13 cellular contexts compared by ENCODE assay signal in genomic region chr17:29256735-29257466, GRCh38. TPM values are rescaled to one million over a fixed set of nuclear protein-coding genes. Genes with fewer than 3 reads are reported as not detected.
DNase-seq lines count a peak whose midpoint lies in the region; ATAC-seq, FAIRE-seq and TF ChIP-seq lines count a peak whose summit lies in the region.
"Had no signal": no experiment of that assay in that cellular context is flagged by ENCODE, and none has a peak within 500 bp of the region (broad histone marks: within the 10 kb centered on the region; RNA-seq: fewer than 3 reads in every experiment).

No MANE protein-coding gene starts in this region.

- peaks cover 23% of the 10 kb centered on the region for H3K36me3 Mint-ChIP-seq in HFFc6 (ENCODE audit: low read depth)

- DNase-seq in A549 (ENCODE audit: low read depth in 1 of 2, low spot score in 1 of 2) (no peak), HFFc6 (peak; percentile 68), choroid plexus epithelial cell (ENCODE audit: low read depth) (peak; percentile 22), SK-N-DZ (ENCODE audit: low spot score) (no peak), MG63 (no peak), WERI-Rb-1 (no peak)
- DNase-seq in activated CD8-positive, alpha-beta memory T cell treated with anti-CD3 and anti-CD28 coated beads, Interleukin-2, amount 50 U/mL, for 48 hours: no peak
- DNase-seq: effector CD4-positive, alpha-beta T cell; NCI-H774; ovary; upper lobe of right lung had no signal

- WGBS in A549 (ENCODE audit: missing lambda C conversion rate): 42% methylated on average over 8 of the region's 8 CpGs

- peaks cover 7% of the 10 kb centered on the region; the same call in 1 of the 2 replicates for H3K27me3 Mint-ChIP-seq in HFFc6 (ENCODE audit: insufficient read depth)

- FAIRE-seq in A549 (lab: Jason Lieb, UNC): peak; percentile 76

- ATAC-seq in A549: no peak

- TF ChIP-seq RAD21 in A549 (conservative IDR thresholded peaks at IDR 0.05 in 1 of 2, IDR thresholded peaks at IDR 0.05 in 1 of 2): no peak

- POLR2A ChIA-PET in A549 (lab: Yijun Ruan, JAX): interaction anchor here (0.6 to 3.0 kb wide), 6 partner anchors 16 to 77 kb away, joined by 3 to 12 read pairs (median 5); partner anchors contain the start of genes MYO18A and NUFIP2

- H3K4me1 ChIP-seq in A549 (peaks cover 49% of the 10 kb centered on the region), muscle layer of duodenum (ENCODE audit: control insufficient read depth in 1 of 2, insufficient read depth in 2 of 2, low read length in 2 of 2) (peaks cover 15% of the 10 kb centered on the region in 2 donors)

- TF ChIP-seq CTCF in A549 (IDR thresholded peaks at IDR 0.05) (no peak), HFFc6 (IDR thresholded peaks at IDR 0.05) (no peak), choroid plexus epithelial cell (conservative IDR thresholded peaks at IDR 0.05; ENCODE audit: low read depth, low read length) (no peak), WERI-Rb-1 (IDR thresholded peaks at IDR 0.05; ENCODE audit: low read depth, low read length) (no peak)

- H3K36me3 ChIP-seq in muscle layer of duodenum (ENCODE audit: control insufficient read depth in 1 of 2, insufficient read depth in 2 of 2, low read length in 2 of 2) (peaks cover 11 to 14% of the 10 kb centered on the region in 2 donors), MG63 (peaks cover 72% of the 10 kb centered on the region), WERI-Rb-1 (peaks cover 17% of the 10 kb centered on the region)
- H3K36me3 ChIP-seq: ovary had no signal

- H3K27ac ChIP-seq in A549 (peak overlapping the region in 1 of 2 experiments; percentile 44; a peak in 1 of 6 replicates), muscle layer of duodenum (ENCODE audit: low read length) (peak overlapping the region; percentile 66), WERI-Rb-1 (no peak overlapping the region)
- H3K27ac ChIP-seq: HL-60, ovary, upper lobe of right lung had no signal

- no peak overlapping the region for H3K4me3 ChIP-seq in A549
- H3K4me3 ChIP-seq in choroid plexus epithelial cell (ENCODE audit: low read depth, low read length): no peak overlapping the region
- no peak overlapping the region for H3K4me3 ChIP-seq in muscle layer of duodenum (ENCODE audit: low read depth in 1 of 2, low read length in 2 of 2)
- H3K4me3 ChIP-seq in MG63: no peak overlapping the region
- no peak overlapping the region for H3K4me3 ChIP-seq in WERI-Rb-1 (ENCODE audit: low read depth, low read length)
- H3K4me3 ChIP-seq: ovary, upper lobe of right lung had no signal

- peaks cover 94% of the 10 kb centered on the region for H3K4me1 Mint-ChIP-seq in HFFc6 (ENCODE audit: low read depth)

- H3K4me2 ChIP-seq in A549: peak overlapping the region; percentile 44

- H3K27me3 ChIP-seq in muscle layer of duodenum (ENCODE audit: low read depth, low read length) (no peaks in the 10 kb centered on the region), MG63 (no peaks in the 10 kb centered on the region), WERI-Rb-1 (ENCODE audit: insufficient read depth, low read depth, severe bottlenecking) (no peaks in the 10 kb centered on the region)
- H3K27me3 ChIP-seq: ovary, upper lobe of right lung had no signal

- TF ChIP-seq POLR2A in A549 (IDR thresholded peaks at IDR 0.05; ENCODE audit: low read length): no peak

- H3K9me3 Mint-ChIP-seq in HFFc6: no peaks in the 10 kb centered on the region

- CTCF ChIA-PET in A549 (lab: Yijun Ruan, JAX): interaction anchor here (0.8 to 10.4 kb wide), 16 partner anchors 7 to 141 kb away, joined by 3 to 99 read pairs (median 8); partner anchors contain the start of genes CRYBA1 and MYO18A

- H3K9me3 ChIP-seq in A549 (no peaks in the 10 kb centered on the region), muscle layer of duodenum (ENCODE audit: control insufficient read depth in 1 of 2, low read length in 2 of 2) (no peaks in the 10 kb centered on the region), MG63 (no peaks in the 10 kb centered on the region; the same call in 1 of the 2 replicates), WERI-Rb-1 (ENCODE audit: severe bottlenecking) (no peaks in the 10 kb centered on the region)
- H3K9me3 ChIP-seq: ovary, upper lobe of right lung had no signal

- H3K27ac Mint-ChIP-seq in HFFc6: peak overlapping the region; percentile 79

- H3K4me3 Mint-ChIP-seq in HFFc6: peak overlapping the region; percentile 82

- no peak for TF ChIP-seq EP300 in A549 (IDR thresholded peaks at IDR 0.05)

TF ChIP-seq in A549, 52 proteins besides CTCF, POLR2A, EP300 and RAD21:
- TF ChIP-seq CEBPB (IDR thresholded peaks at IDR 0.05) (no peak), POLR2AphosphoS2 (conservative IDR thresholded peaks at IDR 0.05; ENCODE audit: low read length) (no peak), HDAC2 (IDR thresholded peaks at IDR 0.05) (no peak), RNF2 (IDR thresholded peaks at IDR 0.05; ENCODE audit: borderline replicate concordance, low read depth) (no peak), CHD4 (IDR thresholded peaks at IDR 0.05; ENCODE audit: borderline replicate concordance) (no peak), ESRRA (IDR thresholded peaks at IDR 0.05; ENCODE audit: borderline replicate concordance, low read length) (no peak), CHD2 (IDR thresholded peaks at IDR 0.05; ENCODE audit: low read length, partially characterized antibody) (no peak), JUNB (IDR thresholded peaks at IDR 0.05) (no peak), SMC3 (IDR thresholded peaks at IDR 0.05) (no peak), MAX (IDR thresholded peaks at IDR 0.05) (no peak), ZSCAN20 (CRISPR knock-in tag; IDR thresholded peaks at IDR 0.05) (no peak), ATOH8 (CRISPR knock-in tag; IDR thresholded peaks at IDR 0.05; ENCODE audit: low read depth) (no peak), EHF (CRISPR knock-in tag; IDR thresholded peaks at IDR 0.05) (no peak)
- TF ChIP-seq, protein P1, sequence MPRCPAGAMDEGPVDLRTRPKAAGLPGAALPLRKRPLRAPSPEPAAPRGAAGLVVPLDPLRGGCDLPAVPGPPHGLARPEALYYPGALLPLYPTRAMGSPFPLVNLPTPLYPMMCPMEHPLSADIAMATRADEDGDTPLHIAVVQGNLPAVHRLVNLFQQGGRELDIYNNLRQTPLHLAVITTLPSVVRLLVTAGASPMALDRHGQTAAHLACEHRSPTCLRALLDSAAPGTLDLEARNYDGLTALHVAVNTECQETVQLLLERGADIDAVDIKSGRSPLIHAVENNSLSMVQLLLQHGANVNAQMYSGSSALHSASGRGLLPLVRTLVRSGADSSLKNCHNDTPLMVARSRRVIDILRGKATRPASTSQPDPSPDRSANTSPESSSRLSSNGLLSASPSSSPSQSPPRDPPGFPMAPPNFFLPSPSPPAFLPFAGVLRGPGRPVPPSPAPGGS (IDR thresholded peaks at IDR 0.05): no peak

RNA-seq across cellular contexts. Expression of gene CRYBA1, which starts 10.2 kb away (rescaled TPM):
- polyA plus RNA-seq in A549 (2011; rRNA removed): 0.10 TPM in 1 of 2 replicates, not detected in the other
- polyA plus RNA-seq in A549 (2012; cell fraction: cytosol; rRNA removed): not detected in 2 replicates
- polyA plus RNA-seq in A549 (2012; cell fraction: nucleus; rRNA removed): not detected in 2 replicates
- 0.12 TPM in 1 of 3 replicates, not detected in the others for polyA plus RNA-seq in A549 (2017; fragmentation: RNase III; extraction: RNeasy Plus Mini Kit Qiagen cat#74134 plus additional on column Dnase treatment)
- not detected in 2 replicates for polyA minus RNA-seq in A549 (2011; rRNA and poly(A)+ RNA removed)
- under 1 TPM in 1 of 6 experiments, not detected in 5; 0.46 TPM for total RNA-seq in HFFc6 (2021; fragmentation: NEBNext Ultra II Directional; extraction: Animal tissue kit (Norgen Biotek cat#: 25700))
- not detected in 2 replicates for polyA plus RNA-seq in SK-N-DZ (2014; cell fraction: cytosol; rRNA removed)
- polyA plus RNA-seq in SK-N-DZ (2014; cell fraction: nucleus; rRNA removed): not detected in 2 replicates
- total RNA-seq in MG63 (2014; rRNA removed; shearing (Covaris generic); ENCODE audit: low replicate concordance): 0.69 TPM in 1 of 2 replicates, not detected in the other
- total RNA-seq: ovary, upper lobe of right lung had no signal
- polyA plus RNA-seq: ovary had no signal

RNA-seq across cellular contexts. Expression of gene NUFIP2, which starts 37.0 kb away (rescaled TPM):
- polyA plus RNA-seq in A549 (2011; rRNA removed) (29.4 and 34.7 TPM in 2 replicates), A549 (2017; fragmentation: RNase III; extraction: RNeasy Plus Mini Kit Qiagen cat#74134 plus additional on column Dnase treatment) (33.0 to 33.5 TPM (median 33.1 TPM) in 3 replicates)
- 16.7 and 27.9 TPM in 2 replicates for polyA plus RNA-seq in A549 (2012; cell fraction: cytosol; rRNA removed)
- polyA plus RNA-seq in A549 (2012; cell fraction: nucleus; rRNA removed): 17.7 and 57.6 TPM in 2 replicates
- 43.2 and 49.0 TPM in 2 replicates for polyA minus RNA-seq in A549 (2011; rRNA and poly(A)+ RNA removed)
- total RNA-seq in HFFc6 (2021; fragmentation: NEBNext Ultra II Directional; extraction: Animal tissue kit (Norgen Biotek cat#: 25700)): 10 to 100 TPM; 43.8 to 51.8 (median 49.9) TPM
- 26.5 and 31.7 TPM in 2 replicates for polyA plus RNA-seq in SK-N-DZ (2014; cell fraction: cytosol; rRNA removed)
- 21.9 and 25.7 TPM in 2 replicates for polyA plus RNA-seq in SK-N-DZ (2014; cell fraction: nucleus; rRNA removed)
- 21.9 and 34.4 TPM in 2 replicates for total RNA-seq in MG63 (2014; rRNA removed; shearing (Covaris generic); ENCODE audit: low replicate concordance)

Comparison
In these comparisons a context has a peak if more than half of its experiments do, and no peak if none do; other contexts are left out.
1. DNase-seq: peak in HFFc6 (single experiment) and choroid plexus epithelial cell (single experiment); none in A549 (0 of 2), SK-N-DZ (single experiment), MG63 (single experiment), WERI-Rb-1 (single experiment) and activated CD8-positive, alpha-beta memory T cell treated with anti-CD3 and anti-CD28 coated beads, Interleukin-2, amount 50 U/mL, for 48 hours (single experiment).